ENCODE assay signal across 11 cellular contexts in genomic region chr7:27283558-27283957, GRCh38. TPM values are rescaled to one million over a fixed set of nuclear protein-coding genes. Genes with fewer than 3 reads are reported as not detected.
"Had no signal": no experiment of that assay in that cellular context is flagged by ENCODE, and none has a peak within 500 bp of the region (broad histone marks: within the 10 kb centered on the region; RNA-seq: fewer than 3 reads in every experiment).

No MANE protein-coding gene starts in this region.

- H3K4me1 ChIP-seq: HAP-1 had no signal

- H3K27ac ChIP-seq: GM23248 had no signal

- H3K4me3 Mint-ChIP-seq: GM23338, H9, HFFc6 had no signal

- H3K36me3 ChIP-seq: HAP-1 had no signal

- H3K9ac ChIP-seq: GM23248 had no signal

- H3K27ac Mint-ChIP-seq: GM23338, H9, HFFc6 had no signal

- DNase-seq: GM23248, GOT3, H7, H9, HCEC 1CT, HFFc6 had no signal

- H3K4me1 Mint-ChIP-seq: GM23338, H9 had no signal

- H3K9me3 Mint-ChIP-seq: HFFc6 had no signal

- H3K4me3 ChIP-seq: GM23248, GM23338, HAP-1 had no signal

- ATAC-seq: GM23338, HCT116 had no signal

- H3K9me3 ChIP-seq: HAP-1 had no signal

- H2AFZ ChIP-seq: GM23248, GM23338 had no signal

- H3K4me2 ChIP-seq: GM23338 had no signal

RNA-seq across cellular contexts. Expression of gene EVX1, which starts 41.0 kb away (rescaled TPM):
- total RNA-seq: GM23248, GM23338, H1, H4, H7, H9, HFFc6 had no signal
- polyA plus RNA-seq: GM23248, GM23338, H1 had no signal
